ENCODE assay signal across 22 cellular contexts in the genomic region with DNA sequence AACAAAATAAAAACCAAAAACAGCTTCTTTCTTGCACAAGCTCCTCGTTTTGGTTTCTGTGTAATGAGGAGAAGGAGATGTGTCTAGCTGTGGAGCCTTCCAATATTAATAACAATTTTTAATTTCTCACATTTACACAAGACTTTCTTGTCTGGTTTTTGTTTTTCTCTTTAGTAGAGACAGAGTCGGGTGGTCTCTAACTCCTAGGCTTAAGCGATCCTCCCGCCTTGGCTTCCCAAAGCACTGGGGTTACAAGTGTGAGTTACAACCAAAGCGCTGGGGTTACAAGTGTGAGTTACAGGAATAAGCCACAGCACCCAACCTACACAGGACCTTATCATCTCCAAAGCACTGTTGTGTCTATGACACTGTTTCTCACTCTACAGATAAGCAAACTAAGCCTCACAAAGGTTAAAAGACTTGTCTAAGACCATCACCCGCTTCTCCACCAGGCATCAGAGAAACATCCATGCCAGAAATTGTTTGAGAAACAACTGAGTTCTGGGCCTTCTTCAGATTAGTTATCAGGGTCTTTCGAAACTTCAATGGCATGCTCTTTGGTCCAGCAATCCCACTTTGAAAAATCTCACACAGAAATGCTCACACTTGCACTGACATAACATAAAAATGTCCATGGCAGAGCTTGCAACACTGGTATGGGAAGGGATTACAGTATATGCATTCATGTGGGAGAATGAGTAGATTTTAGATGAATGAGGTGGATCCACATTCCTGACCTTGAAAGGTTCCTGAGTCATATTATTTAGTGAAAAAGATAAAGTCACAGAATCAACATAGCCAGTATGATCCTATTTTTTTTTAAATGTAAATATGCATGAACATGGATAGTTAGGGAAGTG. TPM values are rescaled to one million over a fixed set of nuclear protein-coding genes. Genes with fewer than 3 reads are reported as not detected.
A peak's percentile ranks its signal among the peaks of the same experiment; 100 is the strongest.
DNase-seq lines count a peak whose midpoint lies in the region; ATAC-seq and TF ChIP-seq lines count a peak whose summit lies in the region.
"Had no signal": no experiment of that assay in that cellular context is flagged by ENCODE, and none has a peak within 500 bp of the region (broad histone marks: within the 10 kb centered on the region; RNA-seq: fewer than 3 reads in every experiment).

No MANE protein-coding gene starts in this region.

- H3K9me3 Mint-ChIP-seq in mesothelial cell of epicardium: peaks cover 5% of the 10 kb centered on the region
- H3K9me3 Mint-ChIP-seq: activated CD4-positive, alpha-beta T cell treated with anti-CD3 and anti-CD28 coated beads, Interleukin-2, amount 10 ng/mL, durations not matched to agents 24 days and 14 days had no signal

- no peak for TF ChIP-seq CTCF in AG09309 (IDR thresholded peaks at IDR 0.05; ENCODE audit: control insufficient read depth, insufficient read depth, low read depth, low read length, missing control alignments)
- TF ChIP-seq CTCF in cardiac fibroblast (IDR thresholded peaks at IDR 0.05; ENCODE audit: low read depth, low read length): no peak
- no peak for TF ChIP-seq CTCF in mesothelial cell of epicardium (IDR thresholded peaks at IDR 0.05; ENCODE audit: unreplicated experiment)

- peaks cover 48% of the 10 kb centered on the region for H3K4me1 Mint-ChIP-seq in mesothelial cell of epicardium

- peak; percentile 21 for DNase-seq in AG09309 (ENCODE audit: low read depth)
- peak; percentile 43 for DNase-seq in HT1080 (ENCODE audit: low read depth)
- peak; percentile 40 to 74 for DNase-seq in cardiac fibroblast (ENCODE audit: low read depth in 2 of 2)
- no peak for DNase-seq in mesothelial cell of epicardium (ENCODE audit: low spot score in 2 of 2, unreplicated experiment in 2 of 2)
- no peak for DNase-seq in NCI-H1092 (lab: John Stamatoyannopoulos, UW)
- no peak for DNase-seq in NCI-H446 treated with DMSO at 0.1 percent for 48 hours (lab: John Stamatoyannopoulos, UW)
- no peak for DNase-seq in C1 segment of cervical spinal cord (lab: John Stamatoyannopoulos, UW)
- DNase-seq: activated CD4-positive, alpha-beta T cell treated with anti-CD3 and anti-CD28 coated beads, Interleukin-2, amount 10 ng/mL, durations not matched to agents 24 days and 14 days; activated T-cell treated with anti-CD3 and anti-CD28 coated beads, Interleukin-2, amount 50 U/mL, for 48 hours; DMS79; dorsolateral prefrontal cortex; islet precursor cell; NCI-H1436 treated with DMSO at 0.1 percent for 48 hours; OCI-M1; psoas muscle; T-helper 1 cell had no signal

- H3K36me3 Mint-ChIP-seq in mesothelial cell of epicardium: peaks cover 3% of the 10 kb centered on the region

- H3K27ac Mint-ChIP-seq in mesothelial cell of epicardium: peak overlapping the region; percentile 41
- H3K27ac Mint-ChIP-seq: activated CD4-positive, alpha-beta T cell treated with anti-CD3 and anti-CD28 coated beads, Interleukin-2, amount 10 ng/mL, durations not matched to agents 24 days and 14 days had no signal

- no peaks in the 10 kb centered on the region for H3K27me3 Mint-ChIP-seq in mesothelial cell of epicardium (ENCODE audit: low read depth)
- H3K27me3 Mint-ChIP-seq: activated CD4-positive, alpha-beta T cell treated with anti-CD3 and anti-CD28 coated beads, Interleukin-2, amount 10 ng/mL, durations not matched to agents 24 days and 14 days had no signal

- ATAC-seq in GM18505 (IDR thresholded peaks at IDR 0.05; ENCODE audit: unreplicated experiment): no peak
- ATAC-seq: gastroesophageal sphincter, GM12878, K562, psoas muscle had no signal

- no peak overlapping the region for H3K4me3 Mint-ChIP-seq in mesothelial cell of epicardium
- H3K4me3 Mint-ChIP-seq: activated CD4-positive, alpha-beta T cell treated with anti-CD3 and anti-CD28 coated beads, Interleukin-2, amount 10 ng/mL, durations not matched to agents 24 days and 14 days had no signal

- no peak for TF ChIP-seq POLR2A in GM18505 (IDR thresholded peaks at IDR 0.05; ENCODE audit: borderline replicate concordance, extremely low read depth, insufficient read depth, insufficient read length)

- H3K4me3 ChIP-seq in AG09309 (ENCODE audit: control insufficient read depth, low read depth, low read length) (no peak overlapping the region), cardiac fibroblast (replicated peaks in 1 of 2; ENCODE audit: low read depth in 2 of 2, low read length in 2 of 2) (no peak overlapping the region)
- H3K4me3 ChIP-seq: BLaER1, dorsolateral prefrontal cortex, gastroesophageal sphincter, GM12878, K562, psoas muscle, thoracic aorta had no signal

RNA-seq across cellular contexts. Expression of gene ABAT, which starts 3.9 kb away (rescaled TPM):
- total RNA-seq in HT1080 (2014; rRNA removed; shearing (Covaris generic)): not detected in 2 replicates
- 0.07 and 0.15 TPM in 2 replicates for polyA plus RNA-seq in HT1080 (2015; cell fraction: cytosol; rRNA removed)
- 0.02 and 0.05 TPM in 2 replicates for polyA plus RNA-seq in HT1080 (2015; cell fraction: nucleus; rRNA removed)
- 20.7 to 21.6 TPM (median 21.4 TPM) in 3 replicates for total RNA-seq in mesothelial cell of epicardium

RNA-seq across cellular contexts. Expression of gene METTL22, which starts 56.8 kb away (rescaled TPM):
- 17.0 and 25.8 TPM in 2 replicates for total RNA-seq in HT1080 (2014; rRNA removed; shearing (Covaris generic))
- 15.9 and 21.1 TPM in 2 replicates for polyA plus RNA-seq in HT1080 (2015; cell fraction: cytosol; rRNA removed)
- polyA plus RNA-seq in HT1080 (2015; cell fraction: nucleus; rRNA removed): 37.3 and 52.5 TPM in 2 replicates
- 57.3 to 65.8 TPM (median 63.3 TPM) in 3 replicates for total RNA-seq in mesothelial cell of epicardium

Comparison
In these comparisons a context has a peak if more than half of its experiments do, and no peak if none do; other contexts are left out.
1. DNase-seq: peak in AG09309 (single experiment), HT1080 (single experiment) and cardiac fibroblast (2 of 2); none in mesothelial cell of epicardium (0 of 2), NCI-H1092 (single experiment), NCI-H446 treated with DMSO at 0.1 percent for 48 hours (single experiment) and C1 segment of cervical spinal cord (0 of 14).
2. RNA of gene ABAT, which starts 3.9 kb away (total RNA-seq): 20.7 to 21.6 TPM in mesothelial cell of epicardium; not detected in HT1080; every median in the first group is over 10 times any median in the second.